20 cellular contexts compared by ENCODE assay signal in the genomic region with DNA sequence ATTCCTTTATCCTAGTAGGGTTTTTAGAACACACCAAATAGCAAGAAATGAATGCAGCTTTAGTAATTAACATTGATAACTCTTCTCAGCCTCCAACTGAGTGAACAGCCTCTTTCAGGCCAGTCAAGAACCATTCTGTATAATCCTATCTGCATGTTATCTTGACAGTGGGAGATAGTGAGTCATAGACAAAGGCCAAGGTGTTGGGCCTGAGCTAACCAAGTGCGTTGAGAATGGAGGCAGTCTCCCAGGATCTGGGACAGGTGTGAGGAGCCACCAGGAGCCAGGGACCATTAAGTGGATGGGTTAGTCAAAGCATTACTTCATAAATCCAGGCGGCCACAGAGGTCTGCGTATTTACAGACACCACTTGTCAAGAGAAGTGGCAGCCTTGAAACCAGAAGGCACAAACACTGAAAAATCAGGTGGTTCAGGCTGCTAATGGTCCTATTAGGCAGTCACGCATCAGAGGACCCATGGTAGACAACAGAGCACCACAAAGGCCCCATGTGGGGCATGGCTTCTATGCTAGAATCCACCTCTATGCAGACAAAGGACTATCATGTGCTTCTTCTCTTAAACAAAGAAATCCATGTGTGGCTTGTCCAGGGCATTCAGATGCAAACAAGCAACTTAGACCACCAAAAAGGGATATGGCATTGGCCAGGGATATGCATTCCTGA.
DNase-seq lines count a peak whose midpoint lies in the region; ATAC-seq and TF ChIP-seq lines count a peak whose summit lies in the region.
"Had no signal": no experiment of that assay in that cellular context is flagged by ENCODE, and none has a peak within 500 bp of the region (broad histone marks: within the 10 kb centered on the region; RNA-seq: fewer than 3 reads in every experiment).

No MANE protein-coding gene starts in this region.

- 62% methylated on average over 4 of the region's 4 CpGs for WGBS in HUES64

- no peak overlapping the region for H3K4me3 Mint-ChIP-seq in neural progenitor cell
- H3K4me3 Mint-ChIP-seq: activated CD8-positive, alpha-beta memory T cell treated with anti-CD3 and anti-CD28 coated beads, Interleukin-2, amount 10 ng/mL, durations not matched to agents 7 days and 5 days; B cell; immature natural killer cell had no signal

- H3K9me3 ChIP-seq in HUES64 (ENCODE audit: insufficient read depth, low read depth, low read length) (no peaks in the 10 kb centered on the region), neural progenitor cell (ENCODE audit: low read depth) (no peaks in the 10 kb centered on the region)
- H3K9me3 ChIP-seq: adrenal gland, lower lobe of right lung, SK-N-SH had no signal

- H3K4me2 ChIP-seq in neural progenitor cell: peak overlapping the region; percentile 48
- H3K4me2 ChIP-seq: SK-N-SH had no signal

- H3K27me3 ChIP-seq in HUES64 (ENCODE audit: insufficient read depth, low read length): no peaks in the 10 kb centered on the region
- no peaks in the 10 kb centered on the region for H3K27me3 ChIP-seq in neural progenitor cell
- H3K27me3 ChIP-seq: adrenal gland, dorsolateral prefrontal cortex had no signal

- H3K9ac ChIP-seq in HUES64 (ENCODE audit: low read depth, low read length) (peak overlapping the region; percentile 48), neural progenitor cell (no peak overlapping the region)
- H3K9ac ChIP-seq: SK-N-SH had no signal

- no peaks in the 10 kb centered on the region for H4K20me1 ChIP-seq in neural progenitor cell (ENCODE audit: low read depth)

- H3K79me2 ChIP-seq in neural progenitor cell (ENCODE audit: low read depth): no peaks in the 10 kb centered on the region

- H3K4me1 ChIP-seq in HUES64 (ENCODE audit: insufficient read depth, low read length) (peaks cover 23% of the 10 kb centered on the region), neural progenitor cell (peaks cover 18% of the 10 kb centered on the region)
- H3K4me1 ChIP-seq: adrenal gland, lower lobe of right lung had no signal

- no peak overlapping the region for H3K27ac Mint-ChIP-seq in neural progenitor cell
- H3K27ac Mint-ChIP-seq: activated CD8-positive, alpha-beta memory T cell treated with anti-CD3 and anti-CD28 coated beads, Interleukin-2, amount 10 ng/mL, durations not matched to agents 7 days and 5 days; B cell had no signal

- no peak overlapping the region for H2AFZ ChIP-seq in neural progenitor cell (replicated peaks)

- no peak overlapping the region for H3K4me3 ChIP-seq in HUES64 (ENCODE audit: low read length)
- H3K4me3 ChIP-seq in neural progenitor cell: no peak overlapping the region
- H3K4me3 ChIP-seq: adrenal gland, dorsolateral prefrontal cortex, lower lobe of right lung had no signal

- DNase-seq in DMS153 (lab: John Stamatoyannopoulos, UW) (peak; percentile 54), DMS153 treated with DMSO at 0.1 percent for 48 hours (lab: John Stamatoyannopoulos, UW; ENCODE audit: unreplicated experiment) (no peak), NCI-H748 (lab: John Stamatoyannopoulos, UW; ENCODE audit: unreplicated experiment) (peak; percentile 81), neural progenitor cell (ENCODE audit: low spot score) (peak; percentile 71), SW480 (ENCODE audit: low spot score) (no peak), cerebellar nuclear complex (lab: John Stamatoyannopoulos, UW) (no peak)
- DNase-seq: activated CD8-positive, alpha-beta memory T cell treated with anti-CD3 and anti-CD28 coated beads, Interleukin-2, amount 10 ng/mL, durations not matched to agents 7 days and 5 days; dorsolateral prefrontal cortex; foreskin melanocyte; immature natural killer cell; lower lobe of right lung; NCI-H526; stimulated activated CD4-positive, alpha-beta T cell treated with anti-CD3 and anti-CD28 coated beads, Interleukin-4, amount 100 ng/mL, for 4 hours; T-helper 9 cell had no signal

- no peak for TF ChIP-seq CTCF in neural progenitor cell (IDR thresholded peaks at IDR 0.05)

- H3F3A ChIP-seq in neural progenitor cell (ENCODE audit: low read depth): peaks cover 12% of the 10 kb centered on the region

- no peaks in the 10 kb centered on the region for H3K27me3 Mint-ChIP-seq in neural progenitor cell (ENCODE audit: insufficient read depth, low read depth)
- H3K27me3 Mint-ChIP-seq: activated CD8-positive, alpha-beta memory T cell treated with anti-CD3 and anti-CD28 coated beads, Interleukin-2, amount 10 ng/mL, durations not matched to agents 7 days and 5 days; B cell had no signal

- H3K9me3 Mint-ChIP-seq in neural progenitor cell: peaks cover 10% of the 10 kb centered on the region
- H3K9me3 Mint-ChIP-seq: immature natural killer cell had no signal

- H3K36me3 ChIP-seq in HUES64 (ENCODE audit: insufficient read depth, low read length): no peaks in the 10 kb centered on the region
- no peaks in the 10 kb centered on the region for H3K36me3 ChIP-seq in neural progenitor cell
- H3K36me3 ChIP-seq: adrenal gland, lower lobe of right lung had no signal

- H3K27ac ChIP-seq in HUES64 (ENCODE audit: low read depth, low read length): peak overlapping the region; percentile 92
- H3K27ac ChIP-seq in neural progenitor cell: no peak overlapping the region
- H3K27ac ChIP-seq: 22Rv1, adrenal gland, lower lobe of right lung had no signal

- peaks cover 13% of the 10 kb centered on the region for H3K4me1 Mint-ChIP-seq in neural progenitor cell

- ATAC-seq in GM21825 (IDR thresholded peaks at IDR 0.05; ENCODE audit: unreplicated experiment): no peak
- ATAC-seq: activated CD8-positive, alpha-beta memory T cell treated with anti-CD3 and anti-CD28 coated beads, Interleukin-2, amount 10 ng/mL, durations not matched to agents 7 days and 5 days; lower lobe of right lung had no signal

- no peaks in the 10 kb centered on the region for H3K36me3 Mint-ChIP-seq in neural progenitor cell
- H3K36me3 Mint-ChIP-seq: immature natural killer cell had no signal

Comparison
In these comparisons a context has a peak if more than half of its experiments do, and no peak if none do; other contexts are left out.
1. DNase-seq: peak in DMS153 (single experiment), NCI-H748 (single experiment) and neural progenitor cell (single experiment); none in DMS153 treated with DMSO at 0.1 percent for 48 hours (single experiment), SW480 (single experiment) and cerebellar nuclear complex (0 of 2).